1 cellular context compared by ENCODE assay signal in genomic region chr12:57611116-57611809, GRCh38.
TF ChIP-seq lines count a peak whose summit lies in the region.

Gene ARHGEF25, plus strand, starts transcription at chr12:57611435. Its CDS starts 460 bp downstream, at chr12:57611895.

TF ChIP-seq in GM23338, 12 proteins besides CTCF, POLR2A, EP300 and RAD21 (continued from another document):
- TF ChIP-seq, protein P1, sequence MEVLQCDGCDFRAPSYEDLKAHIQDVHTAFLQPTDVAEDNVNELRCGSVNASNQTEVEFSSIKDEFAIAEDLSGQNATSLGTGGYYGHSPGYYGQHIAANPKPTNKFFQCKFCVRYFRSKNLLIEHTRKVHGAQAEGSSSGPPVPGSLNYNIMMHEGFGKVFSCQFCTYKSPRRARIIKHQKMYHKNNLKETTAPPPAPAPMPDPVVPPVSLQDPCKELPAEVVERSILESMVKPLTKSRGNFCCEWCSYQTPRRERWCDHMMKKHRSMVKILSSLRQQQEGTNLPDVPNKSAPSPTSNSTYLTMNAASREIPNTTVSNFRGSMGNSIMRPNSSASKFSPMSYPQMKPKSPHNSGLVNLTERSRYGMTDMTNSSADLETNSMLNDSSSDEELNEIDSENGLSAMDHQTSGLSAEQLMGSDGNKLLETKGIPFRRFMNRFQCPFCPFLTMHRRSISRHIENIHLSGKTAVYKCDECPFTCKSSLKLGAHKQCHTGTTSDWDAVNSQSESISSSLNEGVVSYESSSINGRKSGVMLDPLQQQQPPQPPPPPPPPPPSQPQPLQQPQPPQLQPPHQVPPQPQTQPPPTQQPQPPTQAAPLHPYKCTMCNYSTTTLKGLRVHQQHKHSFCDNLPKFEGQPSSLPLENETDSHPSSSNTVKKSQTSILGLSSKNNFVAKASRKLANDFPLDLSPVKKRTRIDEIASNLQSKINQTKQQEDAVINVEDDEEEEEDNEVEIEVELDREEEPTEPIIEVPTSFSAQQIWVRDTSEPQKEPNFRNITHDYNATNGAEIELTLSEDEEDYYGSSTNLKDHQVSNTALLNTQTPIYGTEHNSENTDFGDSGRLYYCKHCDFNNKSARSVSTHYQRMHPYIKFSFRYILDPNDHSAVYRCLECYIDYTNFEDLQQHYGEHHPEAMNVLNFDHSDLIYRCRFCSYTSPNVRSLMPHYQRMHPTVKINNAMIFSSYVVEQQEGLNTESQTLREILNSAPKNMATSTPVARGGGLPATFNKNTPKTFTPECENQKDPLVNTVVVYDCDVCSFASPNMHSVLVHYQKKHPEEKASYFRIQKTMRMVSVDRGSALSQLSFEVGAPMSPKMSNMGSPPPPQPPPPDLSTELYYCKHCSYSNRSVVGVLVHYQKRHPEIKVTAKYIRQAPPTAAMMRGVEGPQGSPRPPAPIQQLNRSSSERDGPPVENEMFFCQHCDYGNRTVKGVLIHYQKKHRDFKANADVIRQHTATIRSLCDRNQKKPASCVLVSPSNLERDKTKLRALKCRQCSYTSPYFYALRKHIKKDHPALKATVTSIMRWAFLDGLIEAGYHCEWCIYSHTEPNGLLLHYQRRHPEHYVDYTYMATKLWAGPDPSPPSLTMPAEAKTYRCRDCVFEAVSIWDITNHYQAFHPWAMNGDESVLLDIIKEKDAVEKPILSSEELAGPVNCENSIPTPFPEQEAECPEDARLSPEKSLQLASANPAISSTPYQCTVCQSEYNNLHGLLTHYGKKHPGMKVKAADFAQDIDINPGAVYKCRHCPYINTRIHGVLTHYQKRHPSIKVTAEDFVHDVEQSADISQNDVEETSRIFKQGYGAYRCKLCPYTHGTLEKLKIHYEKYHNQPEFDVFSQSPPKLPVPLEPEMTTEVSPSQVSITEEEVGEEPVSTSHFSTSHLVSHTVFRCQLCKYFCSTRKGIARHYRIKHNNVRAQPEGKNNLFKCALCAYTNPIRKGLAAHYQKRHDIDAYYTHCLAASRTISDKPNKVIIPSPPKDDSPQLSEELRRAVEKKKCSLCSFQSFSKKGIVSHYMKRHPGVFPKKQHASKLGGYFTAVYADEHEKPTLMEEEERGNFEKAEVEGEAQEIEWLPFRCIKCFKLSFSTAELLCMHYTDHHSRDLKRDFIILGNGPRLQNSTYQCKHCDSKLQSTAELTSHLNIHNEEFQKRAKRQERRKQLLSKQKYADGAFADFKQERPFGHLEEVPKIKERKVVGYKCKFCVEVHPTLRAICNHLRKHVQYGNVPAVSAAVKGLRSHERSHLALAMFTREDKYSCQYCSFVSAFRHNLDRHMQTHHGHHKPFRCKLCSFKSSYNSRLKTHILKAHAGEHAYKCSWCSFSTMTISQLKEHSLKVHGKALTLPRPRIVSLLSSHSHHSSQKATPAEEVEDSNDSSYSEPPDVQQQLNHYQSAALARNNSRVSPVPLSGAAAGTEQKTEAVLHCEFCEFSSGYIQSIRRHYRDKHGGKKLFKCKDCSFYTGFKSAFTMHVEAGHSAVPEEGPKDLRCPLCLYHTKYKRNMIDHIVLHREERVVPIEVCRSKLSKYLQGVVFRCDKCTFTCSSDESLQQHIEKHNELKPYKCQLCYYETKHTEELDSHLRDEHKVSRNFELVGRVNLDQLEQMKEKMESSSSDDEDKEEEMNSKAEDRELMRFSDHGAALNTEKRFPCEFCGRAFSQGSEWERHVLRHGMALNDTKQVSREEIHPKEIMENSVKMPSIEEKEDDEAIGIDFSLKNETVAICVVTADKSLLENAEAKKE (CRISPR knock-in tag; IDR thresholded peaks at IDR 0.05) = no peak
